In genomic region chr14:81434230-81434629, GRCh38 we compare ENCODE assay signal across 1 cellular context.
TF ChIP-seq lines count a peak whose summit lies in the region.

No MANE protein-coding gene starts in this region.

TF ChIP-seq in HepG2, 621 proteins besides CTCF, POLR2A, EP300 and RAD21:
- TF ChIP-seq HCFC1 (IDR thresholded peaks at IDR 0.05; ENCODE audit: low read depth, low read length) (no peak), NFE2L1 (CRISPR knock-in tag; IDR thresholded peaks at IDR 0.05; ENCODE audit: borderline replicate concordance) (no peak), MED1 (CRISPR knock-in tag; IDR thresholded peaks at IDR 0.05) (no peak), MAFG (CRISPR knock-in tag; IDR thresholded peaks at IDR 0.05) (no peak), ZNF441 (CRISPR knock-in tag; IDR thresholded peaks at IDR 0.05; ENCODE audit: borderline replicate concordance) (no peak), SIN3B (IDR thresholded peaks at IDR 0.05; ENCODE audit: low read length) (no peak), YEATS4 (CRISPR knock-in tag; IDR thresholded peaks at IDR 0.05; ENCODE audit: borderline replicate concordance) (no peak), ZFP1 (CRISPR knock-in tag; IDR thresholded peaks at IDR 0.05) (no peak), GPN1 (CRISPR knock-in tag; IDR thresholded peaks at IDR 0.05; ENCODE audit: borderline replicate concordance) (no peak), ZNF841 (CRISPR knock-in tag; IDR thresholded peaks at IDR 0.05; ENCODE audit: borderline replicate concordance) (no peak), ZNF280D (CRISPR knock-in tag; IDR thresholded peaks at IDR 0.05) (no peak), DRAP1 (CRISPR knock-in tag; IDR thresholded peaks at IDR 0.05) (no peak), ZNF557 (CRISPR knock-in tag; IDR thresholded peaks at IDR 0.05) (no peak), ZNF678 (CRISPR knock-in tag; IDR thresholded peaks at IDR 0.05) (no peak), ZNF768 (CRISPR knock-in tag; IDR thresholded peaks at IDR 0.05) (no peak)
